Comparison of ENCODE assay signal across 5 cellular contexts in genomic region chr6:118868901-118869300, GRCh38. TPM values are rescaled to one million over a fixed set of nuclear protein-coding genes. Genes with fewer than 3 reads are reported as not detected.
DNase-seq lines count a peak whose midpoint lies in the region; TF ChIP-seq lines count a peak whose summit lies in the region.
"Not testable (repeated sequence)": the region's sequence is repeated elsewhere in the genome, so short reads cannot be mapped to it uniquely, and the experiment has no call there.

No MANE protein-coding gene starts in this region.

- not testable (repeated sequence) for H4K20me1 ChIP-seq in mammary epithelial cell (ENCODE audit: insufficient read depth, low read length)

- not testable (repeated sequence) for H3K9me3 ChIP-seq in HEK293 (ENCODE audit: control insufficient read depth, insufficient read depth, low read depth, low read length); SJSA1 (replicated peaks); mammary epithelial cell (replicated peaks; ENCODE audit: insufficient read depth, low read length)

- not testable (repeated sequence) for H3K27me3 Mint-ChIP-seq in stimulated activated naive CD8-positive, alpha-beta T cell treated with anti-CD3 and anti-CD28 coated beads, Interleukin-15, Interleukin-2, amounts not matched to agents 100 ng/mL and 50 ng/mL, for 24 hours

- not testable (repeated sequence) for DNase-seq in SJSA1 (ENCODE audit: low read depth in 1 of 2, low spot score in 2 of 2); brain microvascular endothelial cell; mammary epithelial cell

- not testable (repeated sequence) for H3K36me3 ChIP-seq in HEK293 (ENCODE audit: control insufficient read depth in 2 of 2, insufficient read depth in 1 of 2, low read length in 2 of 2); SJSA1; brain microvascular endothelial cell (replicated peaks); mammary epithelial cell (ENCODE audit: insufficient read depth, low read length)

- POLR2A ChIA-PET in HEK293 (lab: Yijun Ruan, JAX), result not testable (repeated sequence)

- CTCF ChIA-PET in HEK293 (lab: Yijun Ruan, JAX); mammary epithelial cell (lab: Charles Lee; ENCODE audit: low non-redundant PET): not testable (repeated sequence)

- peaks cover 38% of the 10 kb centered on the region for H3K36me3 Mint-ChIP-seq in stimulated activated naive CD8-positive, alpha-beta T cell treated with anti-CD3 and anti-CD28 coated beads, Interleukin-15, Interleukin-2, amounts not matched to agents 100 ng/mL and 50 ng/mL, for 24 hours (ENCODE audit: low read depth)

- H3K27me3 ChIP-seq in SJSA1 (replicated peaks); brain microvascular endothelial cell (replicated peaks); mammary epithelial cell (ENCODE audit: insufficient read depth, low read length): not testable (repeated sequence)

- BruUV-seq in mammary epithelial cell (replicated peaks; lab: Mats Ljungman, UMichigan), result not testable (repeated sequence)

- H3K4me1 ChIP-seq in HEK293 (ENCODE audit: control insufficient read depth, insufficient read depth, low read length); mammary epithelial cell (ENCODE audit: insufficient read depth, low read length): not testable (repeated sequence)
- peaks cover 20% of the 10 kb centered on the region for H3K4me1 ChIP-seq in SJSA1 (replicated peaks)

- in situ Hi-C loops in brain microvascular endothelial cell (cut with HindIII; ENCODE audit: low pct_ligation_motif_present, low sequenced_read_pairs); mammary epithelial cell (cut with MboI; ENCODE audit: low sequenced_read_pairs in 2 of 2): not testable (repeated sequence)

- dilution Hi-C loops in mammary epithelial cell (cut with HindIII; ENCODE audit: low sequenced_read_pairs), result not testable (repeated sequence)

- H3K9ac ChIP-seq in mammary epithelial cell (ENCODE audit: insufficient read depth, low read length), result not testable (repeated sequence)

- peaks cover 13% of the 10 kb centered on the region for H3K9me3 Mint-ChIP-seq in stimulated activated naive CD8-positive, alpha-beta T cell treated with anti-CD3 and anti-CD28 coated beads, Interleukin-15, Interleukin-2, amounts not matched to agents 100 ng/mL and 50 ng/mL, for 24 hours

- H3K79me2 ChIP-seq in mammary epithelial cell (ENCODE audit: insufficient read depth, low read length), result peaks cover 30% of the 10 kb centered on the region

- H3K4me2 ChIP-seq in mammary epithelial cell (ENCODE audit: insufficient read depth, low read depth, low read length), result peak overlapping the region; percentile 41

- intact Hi-C loops in mammary epithelial cell (cut with micrococcal nuclease), result not testable (repeated sequence)

- not testable (repeated sequence) for H2AFZ ChIP-seq in mammary epithelial cell (ENCODE audit: low read depth, low read length)

- WGBS in mammary epithelial cell (ENCODE audit: low coverage, missing lambda C conversion rate), result 100% methylated on average over 1 of the region's 2 CpGs

- not testable (repeated sequence) for H3K4me3 Mint-ChIP-seq in stimulated activated naive CD8-positive, alpha-beta T cell treated with anti-CD3 and anti-CD28 coated beads, Interleukin-15, Interleukin-2, amounts not matched to agents 100 ng/mL and 50 ng/mL, for 24 hours

- peak overlapping the region; percentile 36 for H3K27ac Mint-ChIP-seq in stimulated activated naive CD8-positive, alpha-beta T cell treated with anti-CD3 and anti-CD28 coated beads, Interleukin-15, Interleukin-2, amounts not matched to agents 100 ng/mL and 50 ng/mL, for 24 hours

- not testable (repeated sequence) for H3K27ac ChIP-seq in HEK293 (ENCODE audit: extremely low read depth, low read depth, low read length); mammary epithelial cell (ENCODE audit: insufficient read depth, low read depth, low read length)
- H3K27ac ChIP-seq in SJSA1 (0 out of 2 replicates have a peak overlapping the region, but pooled peaks have one; percentile 13), brain microvascular endothelial cell (peak overlapping the region; percentile 25)

- peaks cover 69% of the 10 kb centered on the region for H3K4me1 Mint-ChIP-seq in stimulated activated naive CD8-positive, alpha-beta T cell treated with anti-CD3 and anti-CD28 coated beads, Interleukin-15, Interleukin-2, amounts not matched to agents 100 ng/mL and 50 ng/mL, for 24 hours (ENCODE audit: low read depth)

- not testable (repeated sequence) for TF ChIP-seq CTCF in HEK293 (tag by site-specific recombination; IDR thresholded peaks at IDR 0.05); brain microvascular endothelial cell (IDR thresholded peaks at IDR 0.05; ENCODE audit: low read depth, low read length, missing control alignments); mammary epithelial cell (conservative IDR thresholded peaks at IDR 0.05 in 1 of 2, IDR thresholded peaks at IDR 0.05 in 1 of 2; ENCODE audit: extremely low read depth in 1 of 2, insufficient read depth in 1 of 2, low read depth in 1 of 2, low read length in 2 of 2)

- not testable (repeated sequence) for H3K4me3 ChIP-seq in HEK293 (ENCODE audit: low read depth, low read length); SJSA1; brain microvascular endothelial cell (ENCODE audit: low read depth, low read length); mammary epithelial cell (replicated peaks in 1 of 3; ENCODE audit: insufficient read depth in 1 of 3, low read depth in 2 of 3, low read length in 3 of 3)

TF ChIP-seq in HEK293, 187 proteins besides CTCF, POLR2A, EP300 and RAD21:
- TF ChIP-seq ZNF580 (tag by site-specific recombination; IDR thresholded peaks at IDR 0.05) (0 out of 2 replicates have a peak, but pooled peaks have one; percentile 61), ZNF146 (tag by site-specific recombination; IDR thresholded peaks at IDR 0.05) (peak; percentile 83)
TF ChIP-seq in HEK293: peak in this region for 2; not testable (repeated sequence) for 185.

RNA-seq across cellular contexts. Expression of gene ASF1A, which starts 25.1 kb away (rescaled TPM):
- total RNA-seq in SJSA1 (2014; rRNA removed; shearing (Covaris generic)), result 38.4 and 51.9 TPM in 2 replicates
- total RNA-seq in mammary epithelial cell, result 10 to 100 TPM; 19.8 to 29.0 TPM
- polyA plus RNA-seq in mammary epithelial cell, result 7.9 TPM
- polyA minus RNA-seq in mammary epithelial cell, result 3.1 TPM
